In genomic region chr3:158712443-158712842, GRCh38 we compare ENCODE assay signal across 1 cellular context.
TF ChIP-seq lines count a peak whose summit lies in the region.

No MANE protein-coding gene starts in this region.

TF ChIP-seq in GM23338, 12 proteins besides CTCF, POLR2A, EP300 and RAD21 (continued from another document):
- TF ChIP-seq, protein P1, sequence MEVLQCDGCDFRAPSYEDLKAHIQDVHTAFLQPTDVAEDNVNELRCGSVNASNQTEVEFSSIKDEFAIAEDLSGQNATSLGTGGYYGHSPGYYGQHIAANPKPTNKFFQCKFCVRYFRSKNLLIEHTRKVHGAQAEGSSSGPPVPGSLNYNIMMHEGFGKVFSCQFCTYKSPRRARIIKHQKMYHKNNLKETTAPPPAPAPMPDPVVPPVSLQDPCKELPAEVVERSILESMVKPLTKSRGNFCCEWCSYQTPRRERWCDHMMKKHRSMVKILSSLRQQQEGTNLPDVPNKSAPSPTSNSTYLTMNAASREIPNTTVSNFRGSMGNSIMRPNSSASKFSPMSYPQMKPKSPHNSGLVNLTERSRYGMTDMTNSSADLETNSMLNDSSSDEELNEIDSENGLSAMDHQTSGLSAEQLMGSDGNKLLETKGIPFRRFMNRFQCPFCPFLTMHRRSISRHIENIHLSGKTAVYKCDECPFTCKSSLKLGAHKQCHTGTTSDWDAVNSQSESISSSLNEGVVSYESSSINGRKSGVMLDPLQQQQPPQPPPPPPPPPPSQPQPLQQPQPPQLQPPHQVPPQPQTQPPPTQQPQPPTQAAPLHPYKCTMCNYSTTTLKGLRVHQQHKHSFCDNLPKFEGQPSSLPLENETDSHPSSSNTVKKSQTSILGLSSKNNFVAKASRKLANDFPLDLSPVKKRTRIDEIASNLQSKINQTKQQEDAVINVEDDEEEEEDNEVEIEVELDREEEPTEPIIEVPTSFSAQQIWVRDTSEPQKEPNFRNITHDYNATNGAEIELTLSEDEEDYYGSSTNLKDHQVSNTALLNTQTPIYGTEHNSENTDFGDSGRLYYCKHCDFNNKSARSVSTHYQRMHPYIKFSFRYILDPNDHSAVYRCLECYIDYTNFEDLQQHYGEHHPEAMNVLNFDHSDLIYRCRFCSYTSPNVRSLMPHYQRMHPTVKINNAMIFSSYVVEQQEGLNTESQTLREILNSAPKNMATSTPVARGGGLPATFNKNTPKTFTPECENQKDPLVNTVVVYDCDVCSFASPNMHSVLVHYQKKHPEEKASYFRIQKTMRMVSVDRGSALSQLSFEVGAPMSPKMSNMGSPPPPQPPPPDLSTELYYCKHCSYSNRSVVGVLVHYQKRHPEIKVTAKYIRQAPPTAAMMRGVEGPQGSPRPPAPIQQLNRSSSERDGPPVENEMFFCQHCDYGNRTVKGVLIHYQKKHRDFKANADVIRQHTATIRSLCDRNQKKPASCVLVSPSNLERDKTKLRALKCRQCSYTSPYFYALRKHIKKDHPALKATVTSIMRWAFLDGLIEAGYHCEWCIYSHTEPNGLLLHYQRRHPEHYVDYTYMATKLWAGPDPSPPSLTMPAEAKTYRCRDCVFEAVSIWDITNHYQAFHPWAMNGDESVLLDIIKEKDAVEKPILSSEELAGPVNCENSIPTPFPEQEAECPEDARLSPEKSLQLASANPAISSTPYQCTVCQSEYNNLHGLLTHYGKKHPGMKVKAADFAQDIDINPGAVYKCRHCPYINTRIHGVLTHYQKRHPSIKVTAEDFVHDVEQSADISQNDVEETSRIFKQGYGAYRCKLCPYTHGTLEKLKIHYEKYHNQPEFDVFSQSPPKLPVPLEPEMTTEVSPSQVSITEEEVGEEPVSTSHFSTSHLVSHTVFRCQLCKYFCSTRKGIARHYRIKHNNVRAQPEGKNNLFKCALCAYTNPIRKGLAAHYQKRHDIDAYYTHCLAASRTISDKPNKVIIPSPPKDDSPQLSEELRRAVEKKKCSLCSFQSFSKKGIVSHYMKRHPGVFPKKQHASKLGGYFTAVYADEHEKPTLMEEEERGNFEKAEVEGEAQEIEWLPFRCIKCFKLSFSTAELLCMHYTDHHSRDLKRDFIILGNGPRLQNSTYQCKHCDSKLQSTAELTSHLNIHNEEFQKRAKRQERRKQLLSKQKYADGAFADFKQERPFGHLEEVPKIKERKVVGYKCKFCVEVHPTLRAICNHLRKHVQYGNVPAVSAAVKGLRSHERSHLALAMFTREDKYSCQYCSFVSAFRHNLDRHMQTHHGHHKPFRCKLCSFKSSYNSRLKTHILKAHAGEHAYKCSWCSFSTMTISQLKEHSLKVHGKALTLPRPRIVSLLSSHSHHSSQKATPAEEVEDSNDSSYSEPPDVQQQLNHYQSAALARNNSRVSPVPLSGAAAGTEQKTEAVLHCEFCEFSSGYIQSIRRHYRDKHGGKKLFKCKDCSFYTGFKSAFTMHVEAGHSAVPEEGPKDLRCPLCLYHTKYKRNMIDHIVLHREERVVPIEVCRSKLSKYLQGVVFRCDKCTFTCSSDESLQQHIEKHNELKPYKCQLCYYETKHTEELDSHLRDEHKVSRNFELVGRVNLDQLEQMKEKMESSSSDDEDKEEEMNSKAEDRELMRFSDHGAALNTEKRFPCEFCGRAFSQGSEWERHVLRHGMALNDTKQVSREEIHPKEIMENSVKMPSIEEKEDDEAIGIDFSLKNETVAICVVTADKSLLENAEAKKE (CRISPR knock-in tag; IDR thresholded peaks at IDR 0.05) = no peak
- TF ChIP-seq ZNF331 (CRISPR knock-in tag; IDR thresholded peaks at IDR 0.05; ENCODE audit: low read depth) (no peak), STAT1 (IDR thresholded peaks at IDR 0.05; ENCODE audit: unreplicated experiment) (no peak), CREB1 (CRISPR knock-in tag; IDR thresholded peaks at IDR 0.05; ENCODE audit: low read depth) (no peak), POLR2AphosphoS5 (IDR thresholded peaks at IDR 0.05; ENCODE audit: low read depth) (no peak), ZNF114 (CRISPR knock-in tag; IDR thresholded peaks at IDR 0.05) (no peak), JUNB (IDR thresholded peaks at IDR 0.05; ENCODE audit: unreplicated experiment) (no peak)
